16 cellular contexts compared by ENCODE assay signal in genomic region chr4:79445371-79445781, GRCh38. TPM values are rescaled to one million over a fixed set of nuclear protein-coding genes. Genes with fewer than 3 reads are reported as not detected.
A peak's percentile ranks its signal among the peaks of the same experiment; 100 is the strongest.
DNase-seq lines count a peak whose midpoint lies in the region; ATAC-seq and TF ChIP-seq lines count a peak whose summit lies in the region.
"Had no signal": no experiment of that assay in that cellular context is flagged by ENCODE, and none has a peak within 500 bp of the region (broad histone marks: within the 10 kb centered on the region; RNA-seq: fewer than 3 reads in every experiment).

No MANE protein-coding gene starts in this region.

- CTCF ChIA-PET in activated naive CD4-positive, alpha-beta T cell treated with anti-CD3 and anti-CD28 coated beads for 36 hours (lab: Charles Lee) = no interaction called here

- no peak for ATAC-seq in HG03039 (IDR thresholded peaks at IDR 0.05; ENCODE audit: unreplicated experiment)
- ATAC-seq: activated T-helper 17 cell treated with anti-CD3 and anti-CD28 coated beads, Interleukin-2, amount 50 U/mL, for 72 hours had no signal

- no peak for TF ChIP-seq CTCF in glutamatergic neuron (IDR thresholded peaks at IDR 0.05; ENCODE audit: partially characterized antibody, unreplicated experiment)

- peak overlapping the region; percentile 48 for H3K27ac Mint-ChIP-seq in glutamatergic neuron (ENCODE audit: unreplicated experiment)
- H3K27ac Mint-ChIP-seq in activated naive CD4-positive, alpha-beta T cell treated with anti-CD3 and anti-CD28 coated beads for 36 hours = no peak overlapping the region
- H3K27ac Mint-ChIP-seq: activated T-helper 17 cell treated with anti-CD3 and anti-CD28 coated beads, Interleukin-2, amount 50 U/mL, for 72 hours; dendritic cell treated with granulocyte-macrophage colony-stimulating factor and Interleukin-4, amounts not matched to agents 40 ng/mL and 50 ng/mL, for 4 days; memory B cell; type B pancreatic cell had no signal

- H3K4me3 Mint-ChIP-seq in glutamatergic neuron (ENCODE audit: unreplicated experiment) = no peak overlapping the region
- no peak overlapping the region for H3K4me3 Mint-ChIP-seq in activated naive CD4-positive, alpha-beta T cell treated with anti-CD3 and anti-CD28 coated beads for 36 hours
- H3K4me3 Mint-ChIP-seq: activated T-helper 17 cell treated with anti-CD3 and anti-CD28 coated beads, Interleukin-2, amount 50 U/mL, for 72 hours; dendritic cell treated with granulocyte-macrophage colony-stimulating factor and Interleukin-4, amounts not matched to agents 40 ng/mL and 50 ng/mL, for 4 days; memory B cell; type B pancreatic cell had no signal

- no peaks in the 10 kb centered on the region for H3K27me3 Mint-ChIP-seq in glutamatergic neuron (ENCODE audit: unreplicated experiment)
- no peaks in the 10 kb centered on the region for H3K27me3 Mint-ChIP-seq in activated naive CD4-positive, alpha-beta T cell treated with anti-CD3 and anti-CD28 coated beads for 36 hours (ENCODE audit: low read depth)
- H3K27me3 Mint-ChIP-seq: dendritic cell treated with granulocyte-macrophage colony-stimulating factor and Interleukin-4, amounts not matched to agents 40 ng/mL and 50 ng/mL, for 4 days; memory B cell; type B pancreatic cell had no signal

- no peaks in the 10 kb centered on the region for H3K9me3 Mint-ChIP-seq in glutamatergic neuron (ENCODE audit: unreplicated experiment)
- H3K9me3 Mint-ChIP-seq in activated naive CD4-positive, alpha-beta T cell treated with anti-CD3 and anti-CD28 coated beads for 36 hours = no peaks in the 10 kb centered on the region
- H3K9me3 Mint-ChIP-seq: activated T-helper 17 cell treated with anti-CD3 and anti-CD28 coated beads, Interleukin-2, amount 50 U/mL, for 72 hours; dendritic cell treated with granulocyte-macrophage colony-stimulating factor and Interleukin-4, amounts not matched to agents 40 ng/mL and 50 ng/mL, for 4 days; memory B cell had no signal

- peaks cover 14% of the 10 kb centered on the region for H3K4me1 Mint-ChIP-seq in glutamatergic neuron (ENCODE audit: low read depth, unreplicated experiment)
- H3K4me1 Mint-ChIP-seq in activated naive CD4-positive, alpha-beta T cell treated with anti-CD3 and anti-CD28 coated beads for 36 hours (ENCODE audit: low read depth) = no peaks in the 10 kb centered on the region
- H3K4me1 Mint-ChIP-seq: activated T-helper 17 cell treated with anti-CD3 and anti-CD28 coated beads, Interleukin-2, amount 50 U/mL, for 72 hours; memory B cell had no signal

- intact Hi-C loops in activated naive CD4-positive, alpha-beta T cell treated with anti-CD3 and anti-CD28 coated beads for 36 hours (cut with micrococcal nuclease) = no loop called here

- DNase-seq in D341Med (ENCODE audit: low spot score) (peak; percentile 55), NCI-H1436 (lab: John Stamatoyannopoulos, UW) (peak; percentile 90), NCI-H748 (lab: John Stamatoyannopoulos, UW; ENCODE audit: unreplicated experiment) (peak; percentile 94), glutamatergic neuron (peak; percentile 26)
- DNase-seq in stimulated activated CD4-positive, alpha-beta T cell treated with anti-CD3 and anti-CD28 coated beads, Interleukin-4, amount 100 ng/mL, for 1 hour = no peak
- no peak for DNase-seq in activated CD8-positive, alpha-beta memory T cell treated with anti-CD3 and anti-CD28 coated beads for 24 hours
- DNase-seq in activated naive CD4-positive, alpha-beta T cell treated with anti-CD3 and anti-CD28 coated beads for 36 hours = no peak
- DNase-seq: anterior cingulate cortex, pancreas had no signal

- no peaks in the 10 kb centered on the region for H3K36me3 Mint-ChIP-seq in glutamatergic neuron (ENCODE audit: unreplicated experiment)
- H3K36me3 Mint-ChIP-seq in activated naive CD4-positive, alpha-beta T cell treated with anti-CD3 and anti-CD28 coated beads for 36 hours (ENCODE audit: low read depth) = no peaks in the 10 kb centered on the region
- H3K36me3 Mint-ChIP-seq: memory B cell, type B pancreatic cell had no signal

RNA-seq across cellular contexts. Expression of gene GK2, which starts 37.3 kb away (rescaled TPM):
- total RNA-seq in glutamatergic neuron (ENCODE audit: unreplicated experiment) = not detected
- not detected for total RNA-seq in activated naive CD4-positive, alpha-beta T cell treated with anti-CD3 and anti-CD28 coated beads for 36 hours
- total RNA-seq: activated T-helper 17 cell treated with anti-CD3 and anti-CD28 coated beads, Interleukin-2, amount 50 U/mL, for 72 hours; pancreas; RPMI7951; T-helper 2 cell treated with Interferon-gamma antibody and Interleukin-4, amounts not matched to agents 100 ng/mL and 5 ng/mL, for 36 hours had no signal

Comparison
In these comparisons a context has a peak if more than half of its experiments do, and no peak if none do; other contexts are left out.
1. DNase-seq: peak in D341Med (single experiment), NCI-H1436 (single experiment), NCI-H748 (single experiment) and glutamatergic neuron (single experiment); none in stimulated activated CD4-positive, alpha-beta T cell treated with anti-CD3 and anti-CD28 coated beads, Interleukin-4, amount 100 ng/mL, for 1 hour (single experiment), activated CD8-positive, alpha-beta memory T cell treated with anti-CD3 and anti-CD28 coated beads for 24 hours (single experiment) and activated naive CD4-positive, alpha-beta T cell treated with anti-CD3 and anti-CD28 coated beads for 36 hours (single experiment).